In the genomic region with DNA sequence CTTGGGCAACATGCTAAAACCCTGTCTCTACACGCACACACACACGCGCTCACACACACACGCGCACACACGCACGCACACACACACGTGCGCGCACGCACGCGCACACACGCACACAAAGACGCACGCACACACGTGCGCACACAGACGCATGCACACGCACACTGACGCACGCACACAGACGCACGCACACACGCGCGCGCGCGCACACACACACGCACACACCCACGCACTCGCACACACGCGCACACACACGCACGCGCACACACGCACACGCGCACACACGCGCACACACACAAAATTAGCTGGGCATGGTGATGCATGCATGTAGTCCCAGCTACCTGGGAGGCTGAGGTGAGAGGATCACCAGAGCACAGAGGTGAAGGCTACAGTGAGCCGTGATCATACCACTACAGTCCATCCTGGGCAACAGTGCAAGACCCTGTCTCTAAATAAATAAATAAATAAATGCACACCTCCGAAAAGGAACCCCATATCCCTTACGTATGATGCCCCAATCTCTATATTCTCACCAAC, we compare ENCODE assay signal across 20 cellular contexts. TPM values are rescaled to one million over a fixed set of nuclear protein-coding genes. Genes with fewer than 3 reads are reported as not detected.
DNase-seq lines count a peak whose midpoint lies in the region; ATAC-seq, FAIRE-seq and TF ChIP-seq lines count a peak whose summit lies in the region.
"Had no signal": no experiment of that assay in that cellular context is flagged by ENCODE, and none has a peak within 500 bp of the region (broad histone marks: within the 10 kb centered on the region; RNA-seq: fewer than 3 reads in every experiment).

No MANE protein-coding gene starts in this region.

- H3K4me3 ChIP-seq in HepG2 (replicated peaks in 1 of 3; ENCODE audit: insufficient read depth in 1 of 3, low read depth in 2 of 3, low read length in 3 of 3) (no peak overlapping the region), right lobe of liver (no peak overlapping the region), neuronal stem cell (ENCODE audit: low read length in 2 of 2) (peak overlapping the region in 1 of 2 donors; percentile 59), lower lobe of right lung (no peak overlapping the region), PC-9 (no peak overlapping the region)

- no peaks in the 10 kb centered on the region for H3K27me3 Mint-ChIP-seq in T-helper 17 cell
- H3K27me3 Mint-ChIP-seq: CD4-positive, CD25-positive, alpha-beta regulatory T cell; CD8-positive, alpha-beta memory T cell had no signal

- no peaks in the 10 kb centered on the region for H3K36me3 Mint-ChIP-seq in T-helper 17 cell (ENCODE audit: low read depth)

- H3K23ac ChIP-seq in neuronal stem cell (ENCODE audit: low read depth, low read length, poor library complexity) = peak overlapping the region; percentile 95

- H2BK12ac ChIP-seq in neuronal stem cell (ENCODE audit: low read length) = peak overlapping the region; percentile 87

- no peak overlapping the region for H3K4me3 Mint-ChIP-seq in T-helper 17 cell
- H3K4me3 Mint-ChIP-seq: CD4-positive, CD25-positive, alpha-beta regulatory T cell; CD8-positive, alpha-beta memory T cell; H9 had no signal

- no peak for FAIRE-seq in HepG2 (lab: Jason Lieb, UNC)
- FAIRE-seq: A204.1, G401.6, H1 had no signal

- BruUV-seq in HepG2 (replicated peaks; lab: Mats Ljungman, UMichigan) = no TSS peak
- no TSS peak for BruUV-seq in PC-9 (replicated peaks; lab: Mats Ljungman, UMichigan)

- H2BK5ac ChIP-seq in neuronal stem cell (ENCODE audit: low read length) = peak overlapping the region; percentile 69

- no peaks in the 10 kb centered on the region for H3K79me1 ChIP-seq in neuronal stem cell (ENCODE audit: low read depth, low read length)

- WGBS in HepG2 (ENCODE audit: low lambda C conversion rate) = 92% methylated on average over 46 of the region's 46 CpGs
- 71% methylated on average over 40 of the region's 46 CpGs for WGBS in right lobe of liver (ENCODE audit: insufficient coverage, low coverage, low lambda C conversion rate, missing lambda C conversion rate)
- 100% methylated on average over 4 of the region's 46 CpGs; no CpG with 5 or more reads in 1 of the 2 donors for WGBS in neuronal stem cell (ENCODE audit: extremely low coverage in 2 of 2, insufficient read length in 2 of 2, insufficient replicate concordance in 1 of 2), 2 donors

- H4K91ac ChIP-seq in neuronal stem cell (ENCODE audit: low read depth, low read length, poor library complexity) = peak overlapping the region; percentile 66

- H3K18ac ChIP-seq in neuronal stem cell (ENCODE audit: low read length) = no peak overlapping the region

- H3K27ac Mint-ChIP-seq in T-helper 17 cell = peak overlapping the region; percentile 19
- H3K27ac Mint-ChIP-seq: H9 had no signal

- H3K79me2 ChIP-seq in HepG2 (ENCODE audit: insufficient read depth, low read length) (no peaks in the 10 kb centered on the region), PC-9 (ENCODE audit: low read depth) (no peaks in the 10 kb centered on the region)

- H2BK120ac ChIP-seq in neuronal stem cell (ENCODE audit: low read depth, low read length) = no peak overlapping the region

- DNase-seq in HepG2 (ENCODE audit: low spot score) (no peak), right lobe of liver (no peak), T-helper 17 cell (no peak), neuronal stem cell (ENCODE audit: low spot score) (no peak), DMS53 (lab: John Stamatoyannopoulos, UW) (no peak), lower lobe of right lung (no peak), PC-9 (no peak)
- DNase-seq: ACHN; BE2C; C1 segment of cervical spinal cord; CD4-positive, CD25-positive, alpha-beta regulatory T cell; CD8-positive, alpha-beta memory T cell; COR-L47; DMS 273 treated with DMSO at 0.1 percent for 48 hours; H9; IMR-90; KBM-7 had no signal

- no peak overlapping the region for H3K4me2 ChIP-seq in HepG2 (ENCODE audit: low read depth, low read length)
- no peak overlapping the region for H3K4me2 ChIP-seq in neuronal stem cell (ENCODE audit: insufficient read depth, low read length, poor library complexity, severe bottlenecking)
- no peak overlapping the region for H3K4me2 ChIP-seq in PC-9

- no peak overlapping the region for H3K9ac ChIP-seq in HepG2 (ENCODE audit: insufficient read depth, low read depth, low read length)
- H3K9ac ChIP-seq in neuronal stem cell (ENCODE audit: low read depth, low read length, poor library complexity) = peak overlapping the region; percentile 37

- H2AK5ac ChIP-seq in neuronal stem cell (ENCODE audit: low read depth, low read length) = no peak overlapping the region

- H3K9me3 ChIP-seq in HepG2 (ENCODE audit: low read length) (no peaks in the 10 kb centered on the region), right lobe of liver (no peaks in the 10 kb centered on the region), T-helper 17 cell (ENCODE audit: control insufficient read depth, low read length, poor library complexity, severe bottlenecking) (no peaks in the 10 kb centered on the region), neuronal stem cell (replicated peaks in 1 of 2; ENCODE audit: control insufficient read depth in 2 of 2, insufficient read depth in 1 of 2, low read depth in 1 of 2, low read length in 2 of 2) (peaks cover 0 to 2% of the 10 kb centered on the region in 2 donors), lower lobe of right lung (no peaks in the 10 kb centered on the region), PC-9 (ENCODE audit: insufficient read depth, low read depth) (no peaks in the 10 kb centered on the region)
- H3K9me3 ChIP-seq: BE2C had no signal

- ATAC-seq in HepG2 (no peak), right lobe of liver (no peak), T-helper 17 cell (no peak), lower lobe of right lung (no peak)

- H3K27ac ChIP-seq in HepG2 (ENCODE audit: extremely low read length, insufficient read depth, low read length) = no peak overlapping the region
- H3K27ac ChIP-seq in right lobe of liver = no peak overlapping the region
- no peak overlapping the region for H3K27ac ChIP-seq in neuronal stem cell (replicated peaks; ENCODE audit: low read length)
- no peak overlapping the region for H3K27ac ChIP-seq in lower lobe of right lung
- no peak overlapping the region for H3K27ac ChIP-seq in PC-9

- no peak for TF ChIP-seq EP300 in HepG2 (IDR thresholded peaks at IDR 0.05; ENCODE audit: low read depth in 2 of 2, low read length in 2 of 2)
- no peak for TF ChIP-seq EP300 in HepG2 (CRISPR knock-in tag; IDR thresholded peaks at IDR 0.05; ENCODE audit: borderline replicate concordance)

- TF ChIP-seq POLR2A in HepG2 (IDR thresholded peaks at IDR 0.05; ENCODE audit: insufficient read depth in 1 of 2, low read depth in 2 of 2, low read length in 2 of 2) (no peak), right lobe of liver (IDR thresholded peaks at IDR 0.05) (no peak)

- peak overlapping the region; percentile 76 for H3K14ac ChIP-seq in neuronal stem cell (ENCODE audit: low read length)

- H3K4me1 Mint-ChIP-seq in T-helper 17 cell = peaks cover 9% of the 10 kb centered on the region

- POLR2A ChIA-PET in HepG2 (lab: Yijun Ruan, JAX) (no interaction called here), PC-9 (lab: Charles Lee; ENCODE audit: unreplicated experiment) (no interaction called here)

- intact Hi-C loops in HepG2 (cut with micrococcal nuclease; ENCODE audit: unreplicated experiment) (no loop called here), right lobe of liver (cut with DNase I) (no loop called here), lower lobe of right lung (cut with DNase I) (no loop called here), PC-9 (cut with micrococcal nuclease; ENCODE audit: unreplicated experiment) (no loop called here)

- H3F3A ChIP-seq in PC-9 (ENCODE audit: insufficient read depth, low read depth) = peaks cover 22% of the 10 kb centered on the region

- H2AFZ ChIP-seq in HepG2 (ENCODE audit: low read length) = no peak overlapping the region
- no peak overlapping the region for H2AFZ ChIP-seq in neuronal stem cell (ENCODE audit: low read length)
- no peak overlapping the region for H2AFZ ChIP-seq in PC-9

- in situ Hi-C loops in HepG2 (cut with HindIII; ENCODE audit: extremely low pct_ligation_motif_present, low pct_unique_long_range_greater_than_20kb) = no loop called here

- no peaks in the 10 kb centered on the region for H4K20me1 ChIP-seq in HepG2 (ENCODE audit: insufficient read depth, low read length)
- H4K20me1 ChIP-seq in PC-9 (ENCODE audit: insufficient read depth) = no peaks in the 10 kb centered on the region; the same call in none of the 2 replicates

- H3K36me3 ChIP-seq in HepG2 (replicated peaks in 1 of 2; ENCODE audit: control insufficient read depth in 1 of 2, insufficient read depth in 2 of 2, low read length in 2 of 2) = peaks cover 14 to 57% of the 10 kb centered on the region in 2 experiments
- peaks cover 0 to 4% (median under 1%) of the 10 kb centered on the region in 4 donors for H3K36me3 ChIP-seq in right lobe of liver
- peaks cover 28 to 92% of the 10 kb centered on the region in 2 donors for H3K36me3 ChIP-seq in neuronal stem cell (replicated peaks in 1 of 2; ENCODE audit: control insufficient read depth in 2 of 2, insufficient read depth in 2 of 2, low read length in 2 of 2)
- H3K36me3 ChIP-seq in lower lobe of right lung = peaks cover 31% of the 10 kb centered on the region
- peaks cover 25% of the 10 kb centered on the region for H3K36me3 ChIP-seq in PC-9 (ENCODE audit: low read depth)

- H3K27me3 ChIP-seq in HepG2 (ENCODE audit: control insufficient read depth in 1 of 2, insufficient read depth in 2 of 2, low read length in 2 of 2) (no peaks in the 10 kb centered on the region), right lobe of liver (no peaks in the 10 kb centered on the region), neuronal stem cell (ENCODE audit: control insufficient read depth in 3 of 3, insufficient read depth in 3 of 3, low read depth in 1 of 3, low read length in 3 of 3) (no peaks in the 10 kb centered on the region), lower lobe of right lung (ENCODE audit: low read depth) (no peaks in the 10 kb centered on the region), PC-9 (ENCODE audit: insufficient read depth, low read depth) (no peaks in the 10 kb centered on the region)
- H3K27me3 ChIP-seq: BE2C had no signal

- TF ChIP-seq RAD21 in HepG2 (CRISPR knock-in tag; IDR thresholded peaks at IDR 0.05) = no peak

- H3K4me1 ChIP-seq in HepG2 (ENCODE audit: insufficient read depth, low read length) (peaks cover 8% of the 10 kb centered on the region; the same call in 1 of the 2 replicates), right lobe of liver (no peaks in the 10 kb centered on the region), neuronal stem cell (ENCODE audit: control insufficient read depth in 2 of 2, insufficient read depth in 1 of 2, low read depth in 1 of 2, low read length in 2 of 2) (no peaks in the 10 kb centered on the region), lower lobe of right lung (no peaks in the 10 kb centered on the region), PC-9 (replicated peaks; ENCODE audit: insufficient read depth) (no peaks in the 10 kb centered on the region)
- H3K4me1 ChIP-seq: BE2C had no signal

- H3K4ac ChIP-seq in neuronal stem cell (ENCODE audit: low read length) = no peak overlapping the region

- no peak for TF ChIP-seq CTCF in HepG2 (CRISPR knock-in tag; IDR thresholded peaks at IDR 0.05)
- TF ChIP-seq CTCF in right lobe of liver (IDR thresholded peaks at IDR 0.05) = no peak
- TF ChIP-seq CTCF in lower lobe of right lung (IDR thresholded peaks at IDR 0.05) = no peak
- TF ChIP-seq CTCF in PC-9 (conservative IDR thresholded peaks at IDR 0.05) = no peak

- no peaks in the 10 kb centered on the region for H3K9me2 ChIP-seq in PC-9 (ENCODE audit: insufficient read depth)

- CTCF ChIA-PET in HepG2 (lab: Yijun Ruan, JAX; ENCODE audit: low intra/inter-chr PET ratio, low total read pairs) (no interaction called here), PC-9 (lab: Charles Lee) (no interaction called here)

- H2BK15ac ChIP-seq in neuronal stem cell (ENCODE audit: low read length) = no peak overlapping the region

- H4K8ac ChIP-seq in neuronal stem cell (ENCODE audit: low read depth, low read length) = peak overlapping the region; percentile 57

RNA-seq across cellular contexts. Expression of a gene that starts 8.1 kb away (rescaled TPM):
- 44.4 and 45.2 TPM in 2 replicates for total RNA-seq in HepG2 (2016; rRNA removed; fragmentation: Illumina TruSeq; extraction: Trizol)
- 48.4 and 50.7 TPM in 2 replicates for total RNA-seq in HepG2 (2016; cell fraction: cytosol; rRNA removed; fragmentation: Illumina TruSeq; extraction: Trizol; ENCODE audit: low read depth)
- 41.9 and 48.6 TPM in 2 replicates for total RNA-seq in HepG2 (2016; cell fraction: insoluble cytoplasmic fraction; rRNA removed; fragmentation: Illumina TruSeq; extraction: Trizol)
- 45.3 and 47.0 TPM in 2 replicates for total RNA-seq in HepG2 (2016; cell fraction: membrane; rRNA removed; fragmentation: Illumina TruSeq; extraction: Trizol)
- 19.2 and 24.6 TPM in 2 replicates for total RNA-seq in HepG2 (2016; cell fraction: nucleus; rRNA removed; fragmentation: Illumina TruSeq; extraction: Trizol)
- polyA plus RNA-seq in HepG2 (2011; rRNA removed) = 37.4 and 43.6 TPM in 2 replicates
- polyA plus RNA-seq in HepG2 (2011; cell fraction: cytosol; rRNA removed) = 30.1 and 33.9 TPM in 2 replicates
- 15.7 and 16.7 TPM in 2 replicates for polyA plus RNA-seq in HepG2 (2011; cell fraction: nucleus; rRNA removed)
- polyA plus RNA-seq in HepG2 (2012) = 23.4 and 30.7 TPM in 2 replicates
- polyA plus RNA-seq in HepG2 (2016; cell fraction: cytosol; fragmentation: Illumina TruSeq; extraction: Trizol; ENCODE audit: low read depth) = 53.5 and 58.2 TPM in 2 replicates
- 40.8 and 42.5 TPM in 2 replicates for polyA plus RNA-seq in HepG2 (2016; cell fraction: insoluble cytoplasmic fraction; fragmentation: Illumina TruSeq; extraction: Trizol; ENCODE audit: low read depth)
- polyA plus RNA-seq in HepG2 (2016; cell fraction: membrane; fragmentation: Illumina TruSeq; extraction: Trizol; ENCODE audit: low read depth) = 41.3 and 42.8 TPM in 2 replicates
- polyA plus RNA-seq in HepG2 (2016; cell fraction: nucleus; fragmentation: Illumina TruSeq; extraction: Trizol; ENCODE audit: insufficient read depth, low read depth) = 28.4 and 30.4 TPM in 2 replicates
- polyA minus RNA-seq in HepG2 (2011; rRNA and poly(A)+ RNA removed; ENCODE audit: low replicate concordance) = 15.2 and 21.3 TPM in 2 replicates
- 14.1 and 16.1 TPM in 2 replicates for polyA minus RNA-seq in HepG2 (2011; cell fraction: cytosol; rRNA and poly(A)+ RNA removed)
- 14.0 and 25.5 TPM in 2 replicates for polyA minus RNA-seq in HepG2 (2011; cell fraction: nucleus; rRNA and poly(A)+ RNA removed)
- total RNA-seq in right lobe of liver = 10 to 100 TPM; 30.4 to 41.3 (median 33.6) TPM
- 10 to 100 TPM; 43.6 to 45.2 TPM for total RNA-seq in T-helper 17 cell
- polyA plus RNA-seq in neuronal stem cell (2013, experiment 1 of 2) = 20.1 TPM
- 21.3 TPM for polyA plus RNA-seq in neuronal stem cell (2013, experiment 2 of 2)
- 42.6 TPM for total RNA-seq in lower lobe of right lung
- total RNA-seq in PC-9 (2021) = 28.7 and 37.3 TPM in 2 replicates

RNA-seq across cellular contexts. Expression of a gene that starts 42.8 kb away (rescaled TPM):
- total RNA-seq in HepG2 (2016; rRNA removed; fragmentation: Illumina TruSeq; extraction: Trizol) (93.0 and 128 TPM in 2 replicates), right lobe of liver (10 to 100 TPM; 10.6 to 21.2 (median 11.7) TPM), T-helper 17 cell (10 to 100 TPM; 18.1 to 19.0 TPM), lower lobe of right lung (26.2 TPM), PC-9 (2021) (52.0 and 61.5 TPM in 2 replicates)
- 24.5 and 26.5 TPM in 2 replicates for total RNA-seq in HepG2 (2016; cell fraction: cytosol; rRNA removed; fragmentation: Illumina TruSeq; extraction: Trizol; ENCODE audit: low read depth)
- total RNA-seq in HepG2 (2016; cell fraction: insoluble cytoplasmic fraction; rRNA removed; fragmentation: Illumina TruSeq; extraction: Trizol) = 91.7 and 127 TPM in 2 replicates
- total RNA-seq in HepG2 (2016; cell fraction: membrane; rRNA removed; fragmentation: Illumina TruSeq; extraction: Trizol) = 45.4 and 49.2 TPM in 2 replicates
- 50.4 and 54.8 TPM in 2 replicates for total RNA-seq in HepG2 (2016; cell fraction: nucleus; rRNA removed; fragmentation: Illumina TruSeq; extraction: Trizol)
- 15.5 and 19.8 TPM in 2 replicates for polyA plus RNA-seq in HepG2 (2011; rRNA removed)
- polyA plus RNA-seq in HepG2 (2011; cell fraction: cytosol; rRNA removed) = 10.9 and 15.9 TPM in 2 replicates
- 36.6 and 50.3 TPM in 2 replicates for polyA plus RNA-seq in HepG2 (2011; cell fraction: nucleus; rRNA removed)
- 39.8 and 75.3 TPM in 2 replicates for polyA plus RNA-seq in HepG2 (2012)
- polyA plus RNA-seq in HepG2 (2016; cell fraction: cytosol; fragmentation: Illumina TruSeq; extraction: Trizol; ENCODE audit: low read depth) = 14.0 and 15.0 TPM in 2 replicates
- polyA plus RNA-seq in HepG2 (2016; cell fraction: insoluble cytoplasmic fraction; fragmentation: Illumina TruSeq; extraction: Trizol; ENCODE audit: low read depth) = 101 and 102 TPM in 2 replicates
- polyA plus RNA-seq in HepG2 (2016; cell fraction: membrane; fragmentation: Illumina TruSeq; extraction: Trizol; ENCODE audit: low read depth) = 26.2 and 28.6 TPM in 2 replicates
- 54.3 and 60.5 TPM in 2 replicates for polyA plus RNA-seq in HepG2 (2016; cell fraction: nucleus; fragmentation: Illumina TruSeq; extraction: Trizol; ENCODE audit: insufficient read depth, low read depth)
- polyA minus RNA-seq in HepG2 (2011; rRNA and poly(A)+ RNA removed; ENCODE audit: low replicate concordance) = 13.4 and 22.8 TPM in 2 replicates
- 24.7 and 28.4 TPM in 2 replicates for polyA minus RNA-seq in HepG2 (2011; cell fraction: cytosol; rRNA and poly(A)+ RNA removed)
- polyA minus RNA-seq in HepG2 (2011; cell fraction: nucleus; rRNA and poly(A)+ RNA removed) = 43.6 and 53.1 TPM in 2 replicates
- polyA plus RNA-seq in neuronal stem cell (2013, experiment 1 of 2) = 78.4 TPM
- 77.6 TPM for polyA plus RNA-seq in neuronal stem cell (2013, experiment 2 of 2)

RNA-seq across cellular contexts. Expression of a gene that starts 42.9 kb away (rescaled TPM):
- total RNA-seq in HepG2 (2016; rRNA removed; fragmentation: Illumina TruSeq; extraction: Trizol) = 108 and 125 TPM in 2 replicates
- total RNA-seq in HepG2 (2016; cell fraction: cytosol; rRNA removed; fragmentation: Illumina TruSeq; extraction: Trizol; ENCODE audit: low read depth) = 430 and 468 TPM in 2 replicates
- 111 and 112 TPM in 2 replicates for total RNA-seq in HepG2 (2016; cell fraction: insoluble cytoplasmic fraction; rRNA removed; fragmentation: Illumina TruSeq; extraction: Trizol)
- total RNA-seq in HepG2 (2016; cell fraction: membrane; rRNA removed; fragmentation: Illumina TruSeq; extraction: Trizol) = 377 and 404 TPM in 2 replicates
- total RNA-seq in HepG2 (2016; cell fraction: nucleus; rRNA removed; fragmentation: Illumina TruSeq; extraction: Trizol) = 50.0 and 51.9 TPM in 2 replicates
- 83.6 and 106 TPM in 2 replicates for polyA plus RNA-seq in HepG2 (2011; rRNA removed)
- polyA plus RNA-seq in HepG2 (2011; cell fraction: cytosol; rRNA removed) = 45.2 and 54.1 TPM in 2 replicates
- polyA plus RNA-seq in HepG2 (2011; cell fraction: nucleus; rRNA removed) = 41.6 and 57.5 TPM in 2 replicates
- polyA plus RNA-seq in HepG2 (2012) = 89.6 and 111 TPM in 2 replicates
- 797 and 956 TPM in 2 replicates for polyA plus RNA-seq in HepG2 (2016; cell fraction: cytosol; fragmentation: Illumina TruSeq; extraction: Trizol; ENCODE audit: low read depth)
- 170 and 179 TPM in 2 replicates for polyA plus RNA-seq in HepG2 (2016; cell fraction: insoluble cytoplasmic fraction; fragmentation: Illumina TruSeq; extraction: Trizol; ENCODE audit: low read depth)
- 570 and 618 TPM in 2 replicates for polyA plus RNA-seq in HepG2 (2016; cell fraction: membrane; fragmentation: Illumina TruSeq; extraction: Trizol; ENCODE audit: low read depth)
- polyA plus RNA-seq in HepG2 (2016; cell fraction: nucleus; fragmentation: Illumina TruSeq; extraction: Trizol; ENCODE audit: insufficient read depth, low read depth) = 135 and 136 TPM in 2 replicates
- polyA minus RNA-seq in HepG2 (2011; rRNA and poly(A)+ RNA removed; ENCODE audit: low replicate concordance) = 13.3 and 35.9 TPM in 2 replicates
- polyA minus RNA-seq in HepG2 (2011; cell fraction: cytosol; rRNA and poly(A)+ RNA removed) = 17.3 and 20.8 TPM in 2 replicates
- polyA minus RNA-seq in HepG2 (2011; cell fraction: nucleus; rRNA and poly(A)+ RNA removed) = 21.0 and 23.9 TPM in 2 replicates
- 10 to 100 TPM in 5 of 6 experiments, 1 to 10 TPM in 1; 9.6 to 28.5 (median 20.8) TPM for total RNA-seq in right lobe of liver
- total RNA-seq in T-helper 17 cell = 10 to 100 TPM; 62.6 to 74.9 TPM
- polyA plus RNA-seq in neuronal stem cell (2013, experiment 1 of 2) = 50.0 TPM
- 49.6 TPM for polyA plus RNA-seq in neuronal stem cell (2013, experiment 2 of 2)
- 61.6 TPM for total RNA-seq in lower lobe of right lung
- 68.1 and 82.5 TPM in 2 replicates for total RNA-seq in PC-9 (2021)
